10 cellular contexts compared by ENCODE assay signal in the genomic region with DNA sequence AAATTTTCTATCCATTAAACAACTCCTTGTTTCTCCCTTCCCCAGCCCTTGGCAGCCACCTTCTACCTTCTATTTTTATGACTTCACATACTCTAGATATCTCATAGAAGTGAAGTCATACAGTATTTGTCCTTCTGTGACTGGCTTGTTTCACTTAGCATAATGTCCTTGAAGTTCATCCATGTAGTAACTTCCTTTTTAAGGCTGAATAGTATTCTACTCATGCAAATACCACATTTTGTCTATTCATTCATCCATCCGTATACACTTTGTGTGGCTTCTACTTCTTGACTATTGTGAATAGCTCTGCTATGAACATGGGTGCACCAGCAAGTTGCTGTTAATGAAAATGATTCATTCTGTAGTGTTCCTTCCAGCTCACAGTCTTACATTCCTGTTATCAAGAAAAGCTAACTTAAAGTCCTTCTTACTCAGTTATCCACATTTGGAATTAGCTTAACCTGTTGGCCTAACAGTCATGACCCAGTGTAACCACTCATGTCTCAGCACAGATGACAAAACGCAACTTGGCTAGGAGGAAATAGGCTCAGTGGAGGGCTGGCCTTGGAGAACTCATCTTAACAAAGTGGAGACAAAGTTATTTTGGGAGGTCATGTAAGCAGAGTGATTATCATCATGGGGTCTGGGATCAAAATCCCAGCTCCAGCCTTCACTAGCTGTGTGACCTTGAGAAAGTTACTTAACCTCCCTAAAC.
DNase-seq lines count a peak whose midpoint lies in the region; ATAC-seq lines count a peak whose summit lies in the region.
"Had no signal": no experiment of that assay in that cellular context is flagged by ENCODE, and none has a peak within 500 bp of the region (broad histone marks: within the 10 kb centered on the region; RNA-seq: fewer than 3 reads in every experiment).

No MANE protein-coding gene starts in this region.

- peaks cover 60% of the 10 kb centered on the region for H3K4me1 Mint-ChIP-seq in activated naive CD4-positive, alpha-beta T cell treated with anti-CD3 and anti-CD28 coated beads for 36 hours (ENCODE audit: low read depth)
- H3K4me1 Mint-ChIP-seq in activated naive CD8-positive, alpha-beta T cell treated with anti-CD3 and anti-CD28 coated beads, Interleukin-2, amount 50 U/mL, for 24 hours = peaks cover 59% of the 10 kb centered on the region
- peaks cover 51 to 80% of the 10 kb centered on the region in 2 donors for H3K4me1 Mint-ChIP-seq in stimulated activated naive B cell treated with anti-CD40 and anti-IgM and Interleukin-4, amounts not matched to agents 10 μg/mL and 1 μg/mL and 100 μg/mL, for 72 hours

- no peaks in the 10 kb centered on the region for H3K9me3 Mint-ChIP-seq in activated naive CD4-positive, alpha-beta T cell treated with anti-CD3 and anti-CD28 coated beads for 36 hours
- no peaks in the 10 kb centered on the region for H3K9me3 Mint-ChIP-seq in activated naive CD8-positive, alpha-beta T cell treated with anti-CD3 and anti-CD28 coated beads, Interleukin-2, amount 50 U/mL, for 24 hours
- no peaks in the 10 kb centered on the region for H3K9me3 Mint-ChIP-seq in stimulated activated naive B cell treated with anti-CD40 and anti-IgM and Interleukin-4, amounts not matched to agents 10 μg/mL and 1 μg/mL and 100 μg/mL, for 72 hours
- H3K9me3 Mint-ChIP-seq: neural crest cell had no signal

- intact Hi-C loops in activated naive CD4-positive, alpha-beta T cell treated with anti-CD3 and anti-CD28 coated beads for 36 hours (cut with micrococcal nuclease) = loop anchor here (5.0 kb wide), 1 partner anchor 413 kb away; no protein-coding TSS in a partner anchor

- CTCF ChIA-PET in activated naive CD4-positive, alpha-beta T cell treated with anti-CD3 and anti-CD28 coated beads for 36 hours (lab: Charles Lee) = interaction anchor here (0.7 to 0.9 kb wide), 2 partner anchors 415 to 763 kb away, joined by 3 read pairs; no protein-coding TSS in a partner anchor

- ATAC-seq in HG03039 (IDR thresholded peaks at IDR 0.05; ENCODE audit: unreplicated experiment) (peak; percentile 6), HG03565 (IDR thresholded peaks at IDR 0.05; ENCODE audit: unreplicated experiment) (no peak)
- ATAC-seq in activated naive CD8-positive, alpha-beta T cell treated with anti-CD3 and anti-CD28 coated beads, Interleukin-2, amount 50 U/mL, for 24 hours = no peak
- ATAC-seq in stimulated activated naive B cell treated with anti-CD40 and anti-IgM and Interleukin-4, amounts not matched to agents 10 μg/mL and 1 μg/mL and 100 μg/mL, for 72 hours (replicated peaks) = peak; percentile 34 to 50

- no peaks in the 10 kb centered on the region for H3K36me3 Mint-ChIP-seq in activated naive CD4-positive, alpha-beta T cell treated with anti-CD3 and anti-CD28 coated beads for 36 hours (ENCODE audit: low read depth)
- H3K36me3 Mint-ChIP-seq in activated naive CD8-positive, alpha-beta T cell treated with anti-CD3 and anti-CD28 coated beads, Interleukin-2, amount 50 U/mL, for 24 hours (ENCODE audit: low read depth) = no peaks in the 10 kb centered on the region
- H3K36me3 Mint-ChIP-seq in stimulated activated naive B cell treated with anti-CD40 and anti-IgM and Interleukin-4, amounts not matched to agents 10 μg/mL and 1 μg/mL and 100 μg/mL, for 72 hours = peaks cover 2 to 3% of the 10 kb centered on the region in 2 donors

- no peaks in the 10 kb centered on the region for H3K27me3 Mint-ChIP-seq in activated naive CD4-positive, alpha-beta T cell treated with anti-CD3 and anti-CD28 coated beads for 36 hours (ENCODE audit: low read depth)
- H3K27me3 Mint-ChIP-seq in activated naive CD8-positive, alpha-beta T cell treated with anti-CD3 and anti-CD28 coated beads, Interleukin-2, amount 50 U/mL, for 24 hours = no peaks in the 10 kb centered on the region
- H3K27me3 Mint-ChIP-seq in stimulated activated naive B cell treated with anti-CD40 and anti-IgM and Interleukin-4, amounts not matched to agents 10 μg/mL and 1 μg/mL and 100 μg/mL, for 72 hours = no peaks in the 10 kb centered on the region

- no peak overlapping the region for H3K27ac Mint-ChIP-seq in activated naive CD4-positive, alpha-beta T cell treated with anti-CD3 and anti-CD28 coated beads for 36 hours
- H3K27ac Mint-ChIP-seq in activated naive CD8-positive, alpha-beta T cell treated with anti-CD3 and anti-CD28 coated beads, Interleukin-2, amount 50 U/mL, for 24 hours = peak overlapping the region; percentile 47
- peak overlapping the region; percentile 56 for H3K27ac Mint-ChIP-seq in stimulated activated naive B cell treated with anti-CD40 and anti-IgM and Interleukin-4, amounts not matched to agents 10 μg/mL and 1 μg/mL and 100 μg/mL, for 72 hours

- H3K4me3 Mint-ChIP-seq in activated naive CD4-positive, alpha-beta T cell treated with anti-CD3 and anti-CD28 coated beads for 36 hours = no peak overlapping the region
- peak overlapping the region; percentile 7 for H3K4me3 Mint-ChIP-seq in activated naive CD8-positive, alpha-beta T cell treated with anti-CD3 and anti-CD28 coated beads, Interleukin-2, amount 50 U/mL, for 24 hours
- no peak overlapping the region for H3K4me3 Mint-ChIP-seq in stimulated activated naive B cell treated with anti-CD40 and anti-IgM and Interleukin-4, amounts not matched to agents 10 μg/mL and 1 μg/mL and 100 μg/mL, for 72 hours
- H3K4me3 Mint-ChIP-seq: neural crest cell had no signal

- DNase-seq in activated naive CD4-positive, alpha-beta T cell treated with anti-CD3 and anti-CD28 coated beads for 36 hours = peak; percentile 11
- no peak for DNase-seq in activated naive CD4-positive, alpha-beta T cell treated with Interleukin-2 at 50 U/mL for 16 hours
- DNase-seq in activated naive CD8-positive, alpha-beta T cell treated with anti-CD3 and anti-CD28 coated beads, Interleukin-2, amount 50 U/mL, for 24 hours = no peak
- DNase-seq in stimulated activated naive B cell treated with anti-CD40 and anti-IgM and Interleukin-4, amounts not matched to agents 10 μg/mL and 1 μg/mL and 100 μg/mL, for 72 hours = no peak
- DNase-seq in HPDE6-E6E7 (ENCODE audit: extremely low spot score) (no peak), NCI-H146 (lab: John Stamatoyannopoulos, UW) (no peak)
- DNase-seq: NCI-H2029 treated with DMSO at 0.1 percent for 48 hours had no signal

Comparison
In these comparisons a context has a peak if more than half of its experiments do, and no peak if none do; other contexts are left out.
1. ATAC-seq: peak in HG03039 (single experiment) and stimulated activated naive B cell treated with anti-CD40 and anti-IgM and Interleukin-4, amounts not matched to agents 10 μg/mL and 1 μg/mL and 100 μg/mL, for 72 hours (2 of 2); none in activated naive CD8-positive, alpha-beta T cell treated with anti-CD3 and anti-CD28 coated beads, Interleukin-2, amount 50 U/mL, for 24 hours (single experiment) and HG03565 (single experiment).